12 cellular contexts compared by ENCODE assay signal in the genomic region with DNA sequence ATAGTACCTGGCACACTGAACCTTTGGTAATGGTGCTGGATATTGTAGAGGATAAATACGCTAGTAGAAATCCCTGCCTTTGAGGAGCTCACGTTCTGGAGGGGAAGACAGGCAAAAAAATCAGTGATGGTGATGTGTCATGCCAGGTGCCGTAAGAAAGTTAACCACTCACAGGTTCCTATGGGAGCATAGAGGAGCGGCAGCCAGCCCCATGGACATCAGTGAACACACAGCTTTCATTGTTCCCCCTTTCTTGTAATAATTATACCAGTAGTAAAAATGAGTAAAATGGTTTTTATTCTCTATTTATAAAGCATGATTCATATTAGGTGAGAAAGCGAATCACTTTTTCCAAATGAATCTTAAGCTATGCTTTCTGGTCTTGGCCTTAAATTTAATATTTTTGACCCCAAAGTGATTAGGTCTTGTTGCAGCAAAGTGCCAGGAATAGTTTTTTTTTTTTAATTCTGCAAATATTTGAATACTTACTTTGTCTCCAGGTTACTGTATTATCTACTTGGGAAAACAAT. TPM values are rescaled to one million over a fixed set of nuclear protein-coding genes. Genes with fewer than 3 reads are reported as not detected.
DNase-seq lines count a peak whose midpoint lies in the region; ATAC-seq, FAIRE-seq and TF ChIP-seq lines count a peak whose summit lies in the region.
"Had no signal": no experiment of that assay in that cellular context is flagged by ENCODE, and none has a peak within 500 bp of the region (broad histone marks: within the 10 kb centered on the region; RNA-seq: fewer than 3 reads in every experiment).

No MANE protein-coding gene starts in this region.

- peak; percentile 81 for FAIRE-seq in GM12892 (lab: Jason Lieb, UNC)

- no peaks in the 10 kb centered on the region for H3K4me1 ChIP-seq in foreskin keratinocyte

- no peaks in the 10 kb centered on the region for H3K27me3 ChIP-seq in foreskin keratinocyte

- DNase-seq in GM12892 (ENCODE audit: insufficient read length) (no peak), foreskin keratinocyte (no peak), NCI-H1436 (lab: John Stamatoyannopoulos, UW) (no peak), NCI-H2107 treated with DMSO at 0.1 percent for 48 hours (lab: John Stamatoyannopoulos, UW; ENCODE audit: unreplicated experiment) (no peak), ureter (ENCODE audit: low spot score) (no peak)
- DNase-seq in stimulated activated CD4-positive, alpha-beta T cell treated with anti-CD3 and anti-CD28 coated beads, Interleukin-4, amount 100 ng/mL, for 1 hour = no peak
- DNase-seq: activated gamma-delta T cell treated with Interleukin-2 at 50 U/mL for 16 hours, cortex of kidney, mesendoderm, NCI-H1092 treated with DMSO at 0.1 percent for 48 hours had no signal

- no peak for TF ChIP-seq CTCF in foreskin keratinocyte (conservative IDR thresholded peaks at IDR 0.05)

- ATAC-seq in GM19452 (IDR thresholded peaks at IDR 0.05; ENCODE audit: unreplicated experiment) = peak; percentile 24
- ATAC-seq in HG03354 (IDR thresholded peaks at IDR 0.05; ENCODE audit: poor library complexity, severe bottlenecking, unreplicated experiment) = peak; percentile 45
- peak; percentile 11 for ATAC-seq in foreskin keratinocyte

- H3K27ac ChIP-seq in foreskin keratinocyte = no peak overlapping the region

- TF ChIP-seq POLR2A in GM12892 (IDR thresholded peaks at IDR 0.05; ENCODE audit: low read depth, low read length) = no peak

RNA-seq across cellular contexts. Expression of a gene that starts 57.9 kb away (rescaled TPM):
- 34.1 TPM for polyA plus RNA-seq in GM12892 (2012; ENCODE audit: missing spikeins)
- total RNA-seq in foreskin keratinocyte (13.5 and 15.2 TPM in 2 replicates), ureter (33.6 TPM)
- 6.3 and 6.4 TPM in 2 replicates for polyA plus RNA-seq in foreskin keratinocyte
